Comparison of ENCODE assay signal across 19 cellular contexts in genomic region chr16:8945626-8946296, GRCh38. TPM values are rescaled to one million over a fixed set of nuclear protein-coding genes. Genes with fewer than 3 reads are reported as not detected.
DNase-seq lines count a peak whose midpoint lies in the region; ATAC-seq, FAIRE-seq and TF ChIP-seq lines count a peak whose summit lies in the region.
"Had no signal": no experiment of that assay in that cellular context is flagged by ENCODE, and none has a peak within 500 bp of the region (broad histone marks: within the 10 kb centered on the region; RNA-seq: fewer than 3 reads in every experiment).

No MANE protein-coding gene starts in this region.

- peaks cover 16% of the 10 kb centered on the region for H3K9me3 Mint-ChIP-seq in glutamatergic neuron (ENCODE audit: unreplicated experiment)
- H3K9me3 Mint-ChIP-seq: mesothelial cell of epicardium had no signal

- POLR2A ChIA-PET in HepG2 (lab: Yijun Ruan, JAX), result no interaction called here

- no peak overlapping the region for H3K27ac ChIP-seq in HepG2 (ENCODE audit: extremely low read length, insufficient read depth, low read length)
- no peak overlapping the region for H3K27ac ChIP-seq in right lobe of liver
- H3K27ac ChIP-seq in SU-DHL-6 (ENCODE audit: low read depth, low read length), result peak overlapping the region; percentile 92
- peak overlapping the region in 3 of 4 donors; percentile 56 to 65 (median 56) for H3K27ac ChIP-seq in transverse colon
- H3K27ac ChIP-seq: esophagus muscularis mucosa, gastroesophageal sphincter, PC-9, SJCRH30, testis had no signal

- no peaks in the 10 kb centered on the region for H3K9me3 ChIP-seq in HepG2 (ENCODE audit: low read length)
- H3K9me3 ChIP-seq in right lobe of liver, result no peaks in the 10 kb centered on the region
- no peaks in the 10 kb centered on the region for H3K9me3 ChIP-seq in SU-DHL-6 (ENCODE audit: insufficient read depth, low read length)
- H3K9me3 ChIP-seq in transverse colon, result no peaks in the 10 kb centered on the region
- H3K9me3 ChIP-seq: esophagus muscularis mucosa, gastroesophageal sphincter, SJCRH30, testis had no signal

- peak overlapping the region; percentile 50 for H3K4me3 Mint-ChIP-seq in glutamatergic neuron (ENCODE audit: unreplicated experiment)
- H3K4me3 Mint-ChIP-seq: mesothelial cell of epicardium had no signal

- H2AFZ ChIP-seq in HepG2 (ENCODE audit: low read length) (no peak overlapping the region), SU-DHL-6 (ENCODE audit: low read depth, low read length, severe bottlenecking) (no peak overlapping the region)
- H2AFZ ChIP-seq: PC-9 had no signal

- CTCF ChIA-PET in HepG2 (lab: Yijun Ruan, JAX; ENCODE audit: low intra/inter-chr PET ratio, low total read pairs), result no interaction called here

- H3K27me3 Mint-ChIP-seq in glutamatergic neuron (ENCODE audit: unreplicated experiment), result peaks cover 11% of the 10 kb centered on the region

- no peak for TF ChIP-seq POLR2A in HepG2 (IDR thresholded peaks at IDR 0.05; ENCODE audit: insufficient read depth in 1 of 2, low read depth in 2 of 2, low read length in 2 of 2)
- no peak for TF ChIP-seq POLR2A in right lobe of liver (IDR thresholded peaks at IDR 0.05)
- TF ChIP-seq POLR2A in transverse colon (IDR thresholded peaks at IDR 0.05), result no peak

- intact Hi-C loops in HepG2 (cut with micrococcal nuclease; ENCODE audit: unreplicated experiment) (no loop called here), right lobe of liver (cut with DNase I) (no loop called here), transverse colon (cut with DNase I; ENCODE audit: low total_unique reads) (no loop called here)

- no TSS peak for BruUV-seq in HepG2 (replicated peaks; lab: Mats Ljungman, UMichigan)

- no peak for TF ChIP-seq RAD21 in HepG2 (CRISPR knock-in tag; IDR thresholded peaks at IDR 0.05)

- H3F3A ChIP-seq in SU-DHL-6 (ENCODE audit: insufficient read depth), result peaks cover 47% of the 10 kb centered on the region

- in situ Hi-C loops in HepG2 (cut with HindIII; ENCODE audit: extremely low pct_ligation_motif_present, low pct_unique_long_range_greater_than_20kb) (no loop called here), transverse colon (cut with MboI; ENCODE audit: low pct_ligation_motif_present in 1 of 4, low pct_unique_long_range_greater_than_20kb in 1 of 4, low sequenced_read_pairs in 3 of 4) (no loop called here)

- H3K27me3 ChIP-seq in HepG2 (ENCODE audit: control insufficient read depth in 1 of 2, insufficient read depth in 2 of 2, low read length in 2 of 2), result no peaks in the 10 kb centered on the region
- no peaks in the 10 kb centered on the region for H3K27me3 ChIP-seq in right lobe of liver
- no peaks in the 10 kb centered on the region for H3K27me3 ChIP-seq in SU-DHL-6 (ENCODE audit: low read length)
- H3K27me3 ChIP-seq in transverse colon, result no peaks in the 10 kb centered on the region
- H3K27me3 ChIP-seq: esophagus muscularis mucosa, gastroesophageal sphincter, SJCRH30, testis had no signal

- H3K4me3 ChIP-seq in HepG2 (replicated peaks in 1 of 3; ENCODE audit: insufficient read depth in 1 of 3, low read depth in 2 of 3, low read length in 3 of 3) (no peak overlapping the region), right lobe of liver (no peak overlapping the region), SU-DHL-6 (ENCODE audit: insufficient read depth, low read length, poor library complexity, severe bottlenecking) (peak overlapping the region; percentile 39), transverse colon (no peak overlapping the region)
- H3K4me3 ChIP-seq: esophagus muscularis mucosa, gastroesophageal sphincter, PC-9, SJCRH30, testis had no signal

- H3K79me2 ChIP-seq in HepG2 (ENCODE audit: insufficient read depth, low read length) (peaks cover 99% of the 10 kb centered on the region), SU-DHL-6 (ENCODE audit: insufficient read depth, low read length) (peaks cover 99% of the 10 kb centered on the region)

- no peaks in the 10 kb centered on the region for H3K36me3 Mint-ChIP-seq in glutamatergic neuron (ENCODE audit: unreplicated experiment)

- no peaks in the 10 kb centered on the region for H3K9me2 ChIP-seq in SU-DHL-6 (replicated peaks; ENCODE audit: insufficient read depth, low read length)

- no peak for TF ChIP-seq EP300 in HepG2 (IDR thresholded peaks at IDR 0.05; ENCODE audit: low read depth in 2 of 2, low read length in 2 of 2)
- no peak for TF ChIP-seq EP300 in HepG2 (CRISPR knock-in tag; IDR thresholded peaks at IDR 0.05; ENCODE audit: borderline replicate concordance)
- TF ChIP-seq EP300 in transverse colon (IDR thresholded peaks at IDR 0.05; ENCODE audit: low read depth), result no peak

- peaks cover 99% of the 10 kb centered on the region for H4K20me1 ChIP-seq in HepG2 (ENCODE audit: insufficient read depth, low read length)
- H4K20me1 ChIP-seq in SU-DHL-6 (ENCODE audit: low read depth, low read length), result peaks cover 35% of the 10 kb centered on the region

- TF ChIP-seq CTCF in HepG2 (CRISPR knock-in tag; IDR thresholded peaks at IDR 0.05), result no peak
- no peak for TF ChIP-seq CTCF in right lobe of liver (IDR thresholded peaks at IDR 0.05)
- TF ChIP-seq CTCF in SU-DHL-6 (IDR thresholded peaks at IDR 0.05; ENCODE audit: insufficient read depth, low read length, poor library complexity, severe bottlenecking), result no peak
- TF ChIP-seq CTCF in glutamatergic neuron (IDR thresholded peaks at IDR 0.05; ENCODE audit: partially characterized antibody, unreplicated experiment), result no peak
- no peak for TF ChIP-seq CTCF in transverse colon (IDR thresholded peaks at IDR 0.05)

- DNase-seq in HepG2 (ENCODE audit: low spot score), result no peak
- no peak for DNase-seq in right lobe of liver
- no peak for DNase-seq in glutamatergic neuron
- DNase-seq in transverse colon, result no peak
- no peak for DNase-seq in AG08395 (ENCODE audit: low spot score)
- DNase-seq in NCI-H1694 (lab: John Stamatoyannopoulos, UW), result no peak
- DNase-seq: activated effector memory CD4-positive, alpha-beta T cell treated with Interleukin-2 at 50 U/mL for 16 hours; Calu3; EL; NCI-H146; PC-9; SJCRH30; testis had no signal

- peaks cover 89% of the 10 kb centered on the region for H3K4me1 ChIP-seq in HepG2 (ENCODE audit: insufficient read depth, low read length)
- H3K4me1 ChIP-seq in right lobe of liver, result peaks cover 0 to 61% (median 11%) of the 10 kb centered on the region in 4 donors
- H3K4me1 ChIP-seq in transverse colon, result peaks cover 66 to 95% (median 82%) of the 10 kb centered on the region in 4 donors

- peaks cover 76% of the 10 kb centered on the region for H3K4me1 Mint-ChIP-seq in glutamatergic neuron (ENCODE audit: low read depth, unreplicated experiment)

- ATAC-seq in HepG2 (no peak), right lobe of liver (no peak), HG02798 (IDR thresholded peaks at IDR 0.05; ENCODE audit: poor library complexity, unreplicated experiment) (no peak)
- ATAC-seq: gastroesophageal sphincter had no signal

- H3K9ac ChIP-seq in HepG2 (ENCODE audit: insufficient read depth, low read depth, low read length) (no peak overlapping the region), SU-DHL-6 (ENCODE audit: low read length) (peak overlapping the region; percentile 23)

- H3K27ac Mint-ChIP-seq in glutamatergic neuron (ENCODE audit: unreplicated experiment), result peak overlapping the region; percentile 97

- WGBS in HepG2 (ENCODE audit: low lambda C conversion rate), result 88% methylated on average over 3 of the region's 3 CpGs
- WGBS in right lobe of liver (ENCODE audit: insufficient coverage, low coverage, low lambda C conversion rate, missing lambda C conversion rate), result 69% methylated on average over 3 of the region's 3 CpGs
- WGBS in transverse colon (ENCODE audit: low coverage in 1 of 2), 2 donors, result 63 to 76% methylated on average over 3 of the region's 3 CpGs

- no peak overlapping the region for H3K4me2 ChIP-seq in HepG2 (ENCODE audit: low read depth, low read length)
- H3K4me2 ChIP-seq in SU-DHL-6 (ENCODE audit: low read depth, low read length, poor library complexity, severe bottlenecking), result peak overlapping the region; percentile 97
- H3K4me2 ChIP-seq: PC-9 had no signal

- FAIRE-seq in HepG2 (lab: Jason Lieb, UNC), result no peak
- FAIRE-seq: H54 had no signal

- H3K36me3 ChIP-seq in HepG2 (replicated peaks in 1 of 2; ENCODE audit: control insufficient read depth in 1 of 2, insufficient read depth in 2 of 2, low read length in 2 of 2) (peaks cover 2 to 3% of the 10 kb centered on the region in 2 experiments; a peak in 1 of 5 replicates), right lobe of liver (no peaks in the 10 kb centered on the region), SU-DHL-6 (ENCODE audit: low read length) (no peaks in the 10 kb centered on the region), transverse colon (no peaks in the 10 kb centered on the region)
- H3K36me3 ChIP-seq: esophagus muscularis mucosa, gastroesophageal sphincter, SJCRH30 had no signal

TF ChIP-seq in HepG2, 621 proteins besides CTCF, POLR2A, EP300 and RAD21 (continues in another document):
- TF ChIP-seq ZNF776 (CRISPR knock-in tag; IDR thresholded peaks at IDR 0.05) (no peak), HDAC2 (CRISPR knock-in tag; IDR thresholded peaks at IDR 0.05) (0 out of 2 replicates have a peak, but pooled peaks have one; percentile 23)

RNA-seq across cellular contexts. Expression of gene USP7, which starts 17.9 kb away (rescaled TPM):
- total RNA-seq in HepG2 (2016; rRNA removed; fragmentation: Illumina TruSeq; extraction: Trizol) (173 and 177 TPM in 2 replicates), right lobe of liver (10 to 100 TPM; 46.8 to 55.8 (median 49.1) TPM), glutamatergic neuron (ENCODE audit: unreplicated experiment) (167 TPM), transverse colon (100 to 1,000 TPM in 3 of 4 donors, 10 to 100 TPM in 1; 72.9 to 419 (median 158) TPM)
- 42.2 and 47.1 TPM in 2 replicates for total RNA-seq in HepG2 (2016; cell fraction: cytosol; rRNA removed; fragmentation: Illumina TruSeq; extraction: Trizol; ENCODE audit: low read depth)
- 166 and 185 TPM in 2 replicates for total RNA-seq in HepG2 (2016; cell fraction: insoluble cytoplasmic fraction; rRNA removed; fragmentation: Illumina TruSeq; extraction: Trizol)
- 53.5 and 58.7 TPM in 2 replicates for total RNA-seq in HepG2 (2016; cell fraction: membrane; rRNA removed; fragmentation: Illumina TruSeq; extraction: Trizol)
- 231 and 239 TPM in 2 replicates for total RNA-seq in HepG2 (2016; cell fraction: nucleus; rRNA removed; fragmentation: Illumina TruSeq; extraction: Trizol)
- polyA plus RNA-seq in HepG2 (2011; rRNA removed), result 52.5 and 58.4 TPM in 2 replicates
- 16.6 and 26.6 TPM in 2 replicates for polyA plus RNA-seq in HepG2 (2011; cell fraction: cytosol; rRNA removed)
- polyA plus RNA-seq in HepG2 (2011; cell fraction: nucleus; rRNA removed), result 77.7 and 102 TPM in 2 replicates
- polyA plus RNA-seq in HepG2 (2012), result 151 and 152 TPM in 2 replicates
- polyA plus RNA-seq in HepG2 (2016; cell fraction: cytosol; fragmentation: Illumina TruSeq; extraction: Trizol; ENCODE audit: low read depth), result 5.3 and 6.8 TPM in 2 replicates
- polyA plus RNA-seq in HepG2 (2016; cell fraction: insoluble cytoplasmic fraction; fragmentation: Illumina TruSeq; extraction: Trizol; ENCODE audit: low read depth), result 200 and 216 TPM in 2 replicates
- 18.6 and 26.0 TPM in 2 replicates for polyA plus RNA-seq in HepG2 (2016; cell fraction: membrane; fragmentation: Illumina TruSeq; extraction: Trizol; ENCODE audit: low read depth)
- polyA plus RNA-seq in HepG2 (2016; cell fraction: nucleus; fragmentation: Illumina TruSeq; extraction: Trizol; ENCODE audit: insufficient read depth, low read depth), result 243 and 249 TPM in 2 replicates
- 135 and 250 TPM in 2 replicates for polyA minus RNA-seq in HepG2 (2011; rRNA and poly(A)+ RNA removed; ENCODE audit: low replicate concordance)
- polyA minus RNA-seq in HepG2 (2011; cell fraction: cytosol; rRNA and poly(A)+ RNA removed), result 49.2 and 87.1 TPM in 2 replicates
- polyA minus RNA-seq in HepG2 (2011; cell fraction: nucleus; rRNA and poly(A)+ RNA removed), result 329 and 403 TPM in 2 replicates

Comparison
In these comparisons a context has a peak if more than half of its experiments do, and no peak if none do; other contexts are left out.
1. H3K27ac ChIP-seq: peak in SU-DHL-6 (single experiment) and transverse colon (3 of 4); none in HepG2 (single experiment) and right lobe of liver (0 of 3).